Comparison of ENCODE assay signal across 25 cellular contexts in the genomic region with DNA sequence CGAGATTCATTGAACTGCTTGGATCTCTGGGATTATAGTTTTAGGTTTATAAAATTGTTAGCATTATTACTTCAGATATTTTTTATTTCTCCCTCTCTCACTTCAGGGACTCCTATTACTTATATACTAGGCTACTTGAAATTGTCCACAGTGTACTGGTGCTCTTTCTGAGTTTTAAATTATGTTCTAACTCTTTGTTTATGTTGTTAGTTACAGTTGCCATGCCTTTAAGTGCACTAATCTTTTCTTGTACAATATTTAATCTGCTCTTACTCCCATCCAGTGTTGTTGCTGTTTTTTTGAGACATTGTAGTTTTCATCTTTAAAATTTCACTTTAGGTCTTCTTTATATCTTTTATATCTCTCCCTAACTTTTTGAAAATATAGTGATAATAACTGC. TPM values are rescaled to one million over a fixed set of nuclear protein-coding genes. Genes with fewer than 3 reads are reported as not detected.
"Had no signal": no experiment of that assay in that cellular context is flagged by ENCODE, and none has a peak within 500 bp of the region (broad histone marks: within the 10 kb centered on the region; RNA-seq: fewer than 3 reads in every experiment).

No MANE protein-coding gene starts in this region.

- H3K27me3 ChIP-seq: SJCRH30 had no signal

- H3K4me1 Mint-ChIP-seq: activated naive CD4-positive, alpha-beta T cell treated with anti-CD3 and anti-CD28 coated beads, Interleukin-2, amount 50 U/mL, for 24 hours had no signal

- H3K9me3 Mint-ChIP-seq: activated T-cell treated with anti-CD3 and anti-CD28 coated beads, Interleukin-2, amount 50 U/mL, for 72 hours had no signal

- H3K36me3 ChIP-seq: SJCRH30 had no signal

- DNase-seq: activated CD4-positive, alpha-beta T cell treated with anti-CD3 and anti-CD28 coated beads for 4 hours; activated CD8-positive, alpha-beta memory T cell treated with anti-CD3 and anti-CD28 coated beads, Interleukin-2, amount 50 U/mL, for 4 hours; activated CD8-positive, alpha-beta T cell treated with anti-CD3 and anti-CD28 coated beads for 36 hours; activated T-cell treated with anti-CD3 and anti-CD28 coated beads, Interleukin-2, amount 50 U/mL, for 72 hours; aorta; central memory CD4-positive, alpha-beta T cell; Karpas-422; MM.1S; NCI-H1105; NCI-H1436 treated with DMSO at 0.1 percent for 48 hours; NCI-H187; NCI-H2081; NCI-H226; NCI-H526 treated with DMSO at 0.1 percent for 48 hours; NCI-H82; SJCRH30; SK-N-SH; T-helper 1 cell had no signal

- H3K4me3 Mint-ChIP-seq: activated CD8-positive, alpha-beta T cell treated with anti-CD3 and anti-CD28 coated beads for 36 hours; activated naive CD4-positive, alpha-beta T cell treated with anti-CD3 and anti-CD28 coated beads, Interleukin-2, amount 50 U/mL, for 24 hours; activated T-cell treated with anti-CD3 and anti-CD28 coated beads, Interleukin-2, amount 50 U/mL, for 72 hours had no signal

- ATAC-seq: activated CD4-positive, CD25-positive, alpha-beta regulatory T cell treated with anti-CD3 and anti-CD28 coated beads, Interleukin-2, amount 50 U/mL, for 24 hours; activated CD8-positive, alpha-beta T cell treated with anti-CD3 and anti-CD28 coated beads for 36 hours; activated T-cell treated with anti-CD3 and anti-CD28 coated beads, Interleukin-2, amount 50 U/mL, for 72 hours had no signal

- H3K36me3 Mint-ChIP-seq: activated naive CD4-positive, alpha-beta T cell treated with anti-CD3 and anti-CD28 coated beads, Interleukin-2, amount 50 U/mL, for 24 hours had no signal

- H3K27ac Mint-ChIP-seq: activated CD8-positive, alpha-beta T cell treated with anti-CD3 and anti-CD28 coated beads for 36 hours; activated naive CD4-positive, alpha-beta T cell treated with anti-CD3 and anti-CD28 coated beads, Interleukin-2, amount 50 U/mL, for 24 hours; activated T-cell treated with anti-CD3 and anti-CD28 coated beads, Interleukin-2, amount 50 U/mL, for 72 hours; activated T-helper 2 cell treated with anti-CD3 and anti-CD28 coated beads, Interferon-gamma antibody, Interleukin-2, Interleukin-4, amounts not matched to agents 10 μg/mL and 5 μg/mL and 100 μg/mL, durations not matched to agents 14 hours and 24 hours and 36 hours had no signal

- H3K4me3 ChIP-seq: SJCRH30 had no signal

- H3K9me3 ChIP-seq: SJCRH30, SK-N-SH had no signal

- H3K27ac ChIP-seq: SJCRH30 had no signal

RNA-seq across cellular contexts. Expression of a gene that starts 13.1 kb away (rescaled TPM):
- total RNA-seq: activated CD8-positive, alpha-beta T cell treated with anti-CD3 and anti-CD28 coated beads for 36 hours; activated T-cell treated with anti-CD3 and anti-CD28 coated beads, Interleukin-2, amount 50 U/mL, for 72 hours; activated T-helper 2 cell treated with anti-CD3 and anti-CD28 coated beads, Interferon-gamma antibody, Interleukin-2, Interleukin-4, amounts not matched to agents 10 μg/mL and 5 μg/mL and 100 μg/mL, durations not matched to agents 14 hours and 24 hours and 36 hours; bronchial epithelial cell; NCI-H460; OCI-LY7; T-helper 2 cell treated with Interferon-gamma antibody and Interleukin-4, amounts not matched to agents 100 ng/mL and 5 ng/mL, for 36 hours had no signal
